1 cellular context compared by ENCODE assay signal in genomic region chr16:57660715-57661463, GRCh38.
TF ChIP-seq lines count a peak whose summit lies in the region.

No MANE protein-coding gene starts in this region.

TF ChIP-seq in HepG2, 621 proteins besides CTCF, POLR2A, EP300 and RAD21 (continued from another document):
- TF ChIP-seq ZNF275 (CRISPR knock-in tag; IDR thresholded peaks at IDR 0.05; ENCODE audit: borderline replicate concordance) (no peak), ZBTB49 (CRISPR knock-in tag; IDR thresholded peaks at IDR 0.05; ENCODE audit: borderline replicate concordance) (no peak), PREB (CRISPR knock-in tag; IDR thresholded peaks at IDR 0.05) (no peak), PAX8 (CRISPR knock-in tag; IDR thresholded peaks at IDR 0.05; ENCODE audit: borderline replicate concordance) (no peak), IRF9 (CRISPR knock-in tag; IDR thresholded peaks at IDR 0.05; ENCODE audit: borderline replicate concordance) (0 out of 2 replicates have a peak, but pooled peaks have one; percentile 66), SMYD3 (CRISPR knock-in tag; IDR thresholded peaks at IDR 0.05) (no peak), ZNF737 (CRISPR knock-in tag; IDR thresholded peaks at IDR 0.05; ENCODE audit: borderline replicate concordance) (no peak), ZNF75D (CRISPR knock-in tag; IDR thresholded peaks at IDR 0.05; ENCODE audit: borderline replicate concordance) (no peak), ZNF761 (CRISPR knock-in tag; conservative IDR thresholded peaks at IDR 0.05) (0 out of 2 replicates have a peak, but pooled peaks have one; percentile 2), REXO4 (CRISPR knock-in tag; IDR thresholded peaks at IDR 0.05; ENCODE audit: borderline replicate concordance) (no peak), ZNF235 (CRISPR knock-in tag; IDR thresholded peaks at IDR 0.05; ENCODE audit: borderline replicate concordance) (0 out of 2 replicates have a peak, but pooled peaks have one; percentile 29)
